Comparison of ENCODE assay signal across 1 cellular context in the genomic region with DNA sequence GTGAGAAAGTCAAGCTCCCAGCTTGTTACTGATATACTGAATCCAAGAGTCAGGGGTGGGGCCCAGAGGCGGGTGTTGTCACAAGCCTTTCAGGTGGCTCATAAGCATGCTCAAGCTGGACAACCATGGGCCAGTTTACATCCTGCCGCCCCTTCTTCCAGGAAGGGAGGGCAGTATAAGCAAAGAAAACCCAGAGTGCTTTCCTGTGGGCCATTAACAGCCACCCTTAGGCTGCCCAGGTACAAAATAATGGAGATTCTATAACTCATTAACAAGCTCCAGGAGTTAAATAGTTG.
TF ChIP-seq lines count a peak whose summit lies in the region.

No MANE protein-coding gene starts in this region.

TF ChIP-seq in GM23338, 12 proteins besides CTCF, POLR2A, EP300 and RAD21 (continued from another document):
- TF ChIP-seq, protein P1, sequence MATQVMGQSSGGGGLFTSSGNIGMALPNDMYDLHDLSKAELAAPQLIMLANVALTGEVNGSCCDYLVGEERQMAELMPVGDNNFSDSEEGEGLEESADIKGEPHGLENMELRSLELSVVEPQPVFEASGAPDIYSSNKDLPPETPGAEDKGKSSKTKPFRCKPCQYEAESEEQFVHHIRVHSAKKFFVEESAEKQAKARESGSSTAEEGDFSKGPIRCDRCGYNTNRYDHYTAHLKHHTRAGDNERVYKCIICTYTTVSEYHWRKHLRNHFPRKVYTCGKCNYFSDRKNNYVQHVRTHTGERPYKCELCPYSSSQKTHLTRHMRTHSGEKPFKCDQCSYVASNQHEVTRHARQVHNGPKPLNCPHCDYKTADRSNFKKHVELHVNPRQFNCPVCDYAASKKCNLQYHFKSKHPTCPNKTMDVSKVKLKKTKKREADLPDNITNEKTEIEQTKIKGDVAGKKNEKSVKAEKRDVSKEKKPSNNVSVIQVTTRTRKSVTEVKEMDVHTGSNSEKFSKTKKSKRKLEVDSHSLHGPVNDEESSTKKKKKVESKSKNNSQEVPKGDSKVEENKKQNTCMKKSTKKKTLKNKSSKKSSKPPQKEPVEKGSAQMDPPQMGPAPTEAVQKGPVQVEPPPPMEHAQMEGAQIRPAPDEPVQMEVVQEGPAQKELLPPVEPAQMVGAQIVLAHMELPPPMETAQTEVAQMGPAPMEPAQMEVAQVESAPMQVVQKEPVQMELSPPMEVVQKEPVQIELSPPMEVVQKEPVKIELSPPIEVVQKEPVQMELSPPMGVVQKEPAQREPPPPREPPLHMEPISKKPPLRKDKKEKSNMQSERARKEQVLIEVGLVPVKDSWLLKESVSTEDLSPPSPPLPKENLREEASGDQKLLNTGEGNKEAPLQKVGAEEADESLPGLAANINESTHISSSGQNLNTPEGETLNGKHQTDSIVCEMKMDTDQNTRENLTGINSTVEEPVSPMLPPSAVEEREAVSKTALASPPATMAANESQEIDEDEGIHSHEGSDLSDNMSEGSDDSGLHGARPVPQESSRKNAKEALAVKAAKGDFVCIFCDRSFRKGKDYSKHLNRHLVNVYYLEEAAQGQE (IDR thresholded peaks at IDR 0.05; ENCODE audit: unreplicated experiment): no peak
- no peak for TF ChIP-seq EZH2 (IDR thresholded peaks at IDR 0.05; ENCODE audit: low read depth, unreplicated experiment)
- TF ChIP-seq NANOG (IDR thresholded peaks at IDR 0.05; ENCODE audit: borderline replicate concordance): no peak
- TF ChIP-seq CREB1 (CRISPR knock-in tag; IDR thresholded peaks at IDR 0.05; ENCODE audit: low read depth): no peak
- no peak for TF ChIP-seq ZNF331 (CRISPR knock-in tag; IDR thresholded peaks at IDR 0.05; ENCODE audit: low read depth)
- TF ChIP-seq, protein P2, sequence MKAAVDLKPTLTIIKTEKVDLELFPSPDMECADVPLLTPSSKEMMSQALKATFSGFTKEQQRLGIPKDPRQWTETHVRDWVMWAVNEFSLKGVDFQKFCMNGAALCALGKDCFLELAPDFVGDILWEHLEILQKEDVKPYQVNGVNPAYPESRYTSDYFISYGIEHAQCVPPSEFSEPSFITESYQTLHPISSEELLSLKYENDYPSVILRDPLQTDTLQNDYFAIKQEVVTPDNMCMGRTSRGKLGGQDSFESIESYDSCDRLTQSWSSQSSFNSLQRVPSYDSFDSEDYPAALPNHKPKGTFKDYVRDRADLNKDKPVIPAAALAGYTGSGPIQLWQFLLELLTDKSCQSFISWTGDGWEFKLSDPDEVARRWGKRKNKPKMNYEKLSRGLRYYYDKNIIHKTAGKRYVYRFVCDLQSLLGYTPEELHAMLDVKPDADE (IDR thresholded peaks at IDR 0.05): no peak
- no peak for TF ChIP-seq EZH2phosphoT487 (IDR thresholded peaks at IDR 0.05; ENCODE audit: unreplicated experiment)
- TF ChIP-seq POLR2AphosphoS5 (IDR thresholded peaks at IDR 0.05; ENCODE audit: low read depth): no peak
